In the genomic region with DNA sequence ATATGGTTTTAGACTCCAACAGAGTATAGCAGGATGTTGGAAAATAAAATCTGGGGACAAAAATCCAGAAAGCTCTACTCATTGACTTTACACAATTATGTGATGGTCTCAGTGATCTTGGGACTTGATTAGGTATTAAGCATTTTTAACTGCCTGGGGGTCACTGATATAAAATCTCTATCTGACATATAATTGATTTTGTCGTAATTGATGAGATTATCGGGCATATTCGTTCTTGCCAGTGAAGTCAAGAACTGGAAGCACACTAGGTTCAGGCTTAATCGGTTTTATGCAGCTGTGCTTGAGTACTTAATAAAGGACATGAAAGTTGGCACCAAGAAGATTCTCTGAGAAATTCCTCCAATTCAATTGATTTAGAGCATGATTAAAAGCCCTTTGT, we compare ENCODE assay signal across 2 cellular contexts.
TF ChIP-seq lines count a peak whose summit lies in the region.

No MANE protein-coding gene starts in this region.

TF ChIP-seq in SK-N-SH, 30 proteins besides CTCF, POLR2A, EP300 and RAD21 (continued from another document):
- no peak for TF ChIP-seq USF1 (IDR thresholded peaks at IDR 0.05; ENCODE audit: borderline replicate concordance, low read depth)
- 0 out of 2 replicates have a peak, but pooled peaks have one; percentile 16 for TF ChIP-seq MXI1 (IDR thresholded peaks at IDR 0.05; ENCODE audit: low read depth, low read length)
- no peak for TF ChIP-seq TAF1 (IDR thresholded peaks at IDR 0.05; ENCODE audit: borderline replicate concordance, low read depth, low read length)
- TF ChIP-seq CHD2 (IDR thresholded peaks at IDR 0.05; ENCODE audit: low read length, partially characterized antibody), result peak; percentile 31

TF ChIP-seq in SK-N-SH treated with all-trans-retinoic acid at 6 μM for 48 hours, 23 proteins besides CTCF, POLR2A, EP300 and RAD21 (continued from another document):
- TF ChIP-seq, protein P1, sequence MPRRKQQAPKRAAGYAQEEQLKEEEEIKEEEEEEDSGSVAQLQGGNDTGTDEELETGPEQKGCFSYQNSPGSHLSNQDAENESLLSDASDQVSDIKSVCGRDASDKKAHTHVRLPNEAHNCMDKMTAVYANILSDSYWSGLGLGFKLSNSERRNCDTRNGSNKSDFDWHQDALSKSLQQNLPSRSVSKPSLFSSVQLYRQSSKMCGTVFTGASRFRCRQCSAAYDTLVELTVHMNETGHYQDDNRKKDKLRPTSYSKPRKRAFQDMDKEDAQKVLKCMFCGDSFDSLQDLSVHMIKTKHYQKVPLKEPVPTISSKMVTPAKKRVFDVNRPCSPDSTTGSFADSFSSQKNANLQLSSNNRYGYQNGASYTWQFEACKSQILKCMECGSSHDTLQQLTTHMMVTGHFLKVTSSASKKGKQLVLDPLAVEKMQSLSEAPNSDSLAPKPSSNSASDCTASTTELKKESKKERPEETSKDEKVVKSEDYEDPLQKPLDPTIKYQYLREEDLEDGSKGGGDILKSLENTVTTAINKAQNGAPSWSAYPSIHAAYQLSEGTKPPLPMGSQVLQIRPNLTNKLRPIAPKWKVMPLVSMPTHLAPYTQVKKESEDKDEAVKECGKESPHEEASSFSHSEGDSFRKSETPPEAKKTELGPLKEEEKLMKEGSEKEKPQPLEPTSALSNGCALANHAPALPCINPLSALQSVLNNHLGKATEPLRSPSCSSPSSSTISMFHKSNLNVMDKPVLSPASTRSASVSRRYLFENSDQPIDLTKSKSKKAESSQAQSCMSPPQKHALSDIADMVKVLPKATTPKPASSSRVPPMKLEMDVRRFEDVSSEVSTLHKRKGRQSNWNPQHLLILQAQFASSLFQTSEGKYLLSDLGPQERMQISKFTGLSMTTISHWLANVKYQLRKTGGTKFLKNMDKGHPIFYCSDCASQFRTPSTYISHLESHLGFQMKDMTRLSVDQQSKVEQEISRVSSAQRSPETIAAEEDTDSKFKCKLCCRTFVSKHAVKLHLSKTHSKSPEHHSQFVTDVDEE (CRISPR knock-in tag; IDR thresholded peaks at IDR 0.05), result peak; percentile 70; the same call in 1 of the 2 replicates
- peak; percentile 24; the same call in 1 of the 2 replicates for TF ChIP-seq ISL1 (CRISPR knock-in tag; IDR thresholded peaks at IDR 0.05)
- TF ChIP-seq, protein P2, sequence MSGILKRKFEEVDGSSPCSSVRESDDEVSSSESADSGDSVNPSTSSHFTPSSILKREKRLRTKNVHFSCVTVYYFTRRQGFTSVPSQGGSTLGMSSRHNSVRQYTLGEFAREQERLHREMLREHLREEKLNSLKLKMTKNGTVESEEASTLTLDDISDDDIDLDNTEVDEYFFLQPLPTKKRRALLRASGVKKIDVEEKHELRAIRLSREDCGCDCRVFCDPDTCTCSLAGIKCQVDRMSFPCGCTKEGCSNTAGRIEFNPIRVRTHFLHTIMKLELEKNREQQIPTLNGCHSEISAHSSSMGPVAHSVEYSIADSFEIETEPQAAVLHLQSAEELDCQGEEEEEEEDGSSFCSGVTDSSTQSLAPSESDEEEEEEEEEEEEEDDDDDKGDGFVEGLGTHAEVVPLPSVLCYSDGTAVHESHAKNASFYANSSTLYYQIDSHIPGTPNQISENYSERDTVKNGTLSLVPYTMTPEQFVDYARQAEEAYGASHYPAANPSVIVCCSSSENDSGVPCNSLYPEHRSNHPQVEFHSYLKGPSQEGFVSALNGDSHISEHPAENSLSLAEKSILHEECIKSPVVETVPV (CRISPR knock-in tag; IDR thresholded peaks at IDR 0.05), result 0 out of 2 replicates have a peak, but pooled peaks have one; percentile 17
- no peak for TF ChIP-seq PPARA (CRISPR knock-in tag; IDR thresholded peaks at IDR 0.05; ENCODE audit: borderline replicate concordance)
